19 cellular contexts compared by ENCODE assay signal in the genomic region with DNA sequence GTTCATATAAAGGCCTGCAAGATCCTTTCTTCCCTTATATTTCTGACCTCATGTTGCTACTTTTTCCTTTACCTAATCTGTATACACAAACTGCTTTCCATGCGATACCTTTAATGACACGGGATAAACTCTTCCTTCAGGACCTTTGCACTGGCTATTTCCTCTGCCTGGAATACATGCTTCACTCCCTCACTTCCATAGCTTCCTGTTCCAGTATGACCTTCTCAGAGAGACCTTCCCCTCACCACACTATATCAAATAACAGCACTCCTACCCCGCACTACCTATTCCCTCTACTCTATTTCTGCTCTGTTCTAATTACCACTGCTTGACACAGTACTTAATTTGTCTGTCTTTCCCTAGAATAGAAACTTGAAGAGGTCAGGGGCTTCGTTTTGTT. TPM values are rescaled to one million over a fixed set of nuclear protein-coding genes. Genes with fewer than 3 reads are reported as not detected.
DNase-seq lines count a peak whose midpoint lies in the region; ATAC-seq and TF ChIP-seq lines count a peak whose summit lies in the region.
"Had no signal": no experiment of that assay in that cellular context is flagged by ENCODE, and none has a peak within 500 bp of the region (broad histone marks: within the 10 kb centered on the region; RNA-seq: fewer than 3 reads in every experiment).

No MANE protein-coding gene starts in this region.

- intact Hi-C loops in esophagus muscularis mucosa (cut with DNase I) = loop anchor here (10.0 kb wide), 1 partner anchor 54 kb away; no protein-coding TSS in a partner anchor

- H3K36me3 Mint-ChIP-seq in CD8-positive, alpha-beta memory T cell = peaks cover 0 to 30% (median 14%) of the 10 kb centered on the region in 3 donors
- H3K36me3 Mint-ChIP-seq in endothelial cell (ENCODE audit: low read depth, unreplicated experiment) = peaks cover 2% of the 10 kb centered on the region
- H3K36me3 Mint-ChIP-seq in naive thymus-derived CD8-positive, alpha-beta T cell = peaks cover 0 to 33% (median 4%) of the 10 kb centered on the region in 3 donors

- H3K27me3 ChIP-seq in CD8-positive, alpha-beta memory T cell (ENCODE audit: insufficient read depth, low read length, poor library complexity, severe bottlenecking) = no peaks in the 10 kb centered on the region
- H3K27me3 ChIP-seq in Karpas-422 (ENCODE audit: low read length) (no peaks in the 10 kb centered on the region), esophagus muscularis mucosa (no peaks in the 10 kb centered on the region)
- H3K27me3 ChIP-seq: sigmoid colon, suprapubic skin had no signal

- peaks cover 27% of the 10 kb centered on the region for H3K4me1 ChIP-seq in CD8-positive, alpha-beta memory T cell (ENCODE audit: insufficient read depth, low read length)
- H3K4me1 ChIP-seq in Karpas-422 (ENCODE audit: low read length) = peaks cover 100% of the 10 kb centered on the region
- H3K4me1 ChIP-seq in esophagus muscularis mucosa = peaks cover 50 to 68% (median 59%) of the 10 kb centered on the region in 4 donors
- H3K4me1 ChIP-seq: Caco-2 had no signal

- ATAC-seq in naive thymus-derived CD8-positive, alpha-beta T cell = no peak
- ATAC-seq in GM21717 (IDR thresholded peaks at IDR 0.05; ENCODE audit: unreplicated experiment) (no peak), GM18520 (IDR thresholded peaks at IDR 0.05; ENCODE audit: unreplicated experiment) (no peak)
- ATAC-seq: activated T-cell treated with anti-CD3 and anti-CD28 coated beads, Interleukin-2, amount 50 U/mL, for 4 hours had no signal

- H3K9me3 ChIP-seq in CD8-positive, alpha-beta memory T cell (ENCODE audit: low read length) = no peaks in the 10 kb centered on the region
- H3K9me3 ChIP-seq in Karpas-422 (ENCODE audit: low read length) = no peaks in the 10 kb centered on the region
- no peaks in the 10 kb centered on the region for H3K9me3 ChIP-seq in esophagus muscularis mucosa
- H3K9me3 ChIP-seq: Caco-2, sigmoid colon, suprapubic skin had no signal

- no peaks in the 10 kb centered on the region for H3K27me3 Mint-ChIP-seq in CD8-positive, alpha-beta memory T cell
- H3K27me3 Mint-ChIP-seq in endothelial cell (ENCODE audit: unreplicated experiment) = no peaks in the 10 kb centered on the region
- no peaks in the 10 kb centered on the region for H3K27me3 Mint-ChIP-seq in naive thymus-derived CD8-positive, alpha-beta T cell
- H3K27me3 Mint-ChIP-seq: activated CD4-positive, alpha-beta T cell treated with anti-CD3 and anti-CD28 coated beads, Interleukin-2, amount 10 ng/mL, durations not matched to agents 7 days and 5 days had no signal

- peak overlapping the region in 5 of 8 donors; percentile 1 to 82 (median 4) for H3K27ac Mint-ChIP-seq in CD8-positive, alpha-beta memory T cell
- H3K27ac Mint-ChIP-seq in endothelial cell (ENCODE audit: unreplicated experiment) = peak overlapping the region; percentile 26
- H3K27ac Mint-ChIP-seq in naive thymus-derived CD8-positive, alpha-beta T cell = peak overlapping the region in 9 of 10 donors; percentile 1 to 73 (median 16)
- H3K27ac Mint-ChIP-seq: activated CD4-positive, alpha-beta T cell treated with anti-CD3 and anti-CD28 coated beads, Interleukin-2, amount 10 ng/mL, durations not matched to agents 7 days and 5 days had no signal

- DNase-seq in CD8-positive, alpha-beta memory T cell = no peak
- DNase-seq in Karpas-422 = no peak
- no peak for DNase-seq in endothelial cell (ENCODE audit: low spot score)
- DNase-seq in naive thymus-derived CD8-positive, alpha-beta T cell = no peak
- DNase-seq in medulla oblongata (ENCODE audit: extremely low spot score) = no peak
- DNase-seq in esophagus muscularis mucosa (ENCODE audit: extremely low spot score) = no peak
- DNase-seq: activated CD4-positive, alpha-beta T cell treated with anti-CD3 and anti-CD28 coated beads, Interleukin-2, amount 10 ng/mL, durations not matched to agents 7 days and 5 days; activated T-cell treated with anti-CD3 and anti-CD28 coated beads, Interleukin-2, amount 50 U/mL, for 4 hours; Caco-2; GM23248; NCI-H1105; NCI-H526 treated with DMSO at 0.1 percent for 48 hours; sigmoid colon; stimulated activated CD4-positive, alpha-beta T cell treated with anti-CD3 and anti-CD28 coated beads, Interleukin-2, amount 100 ng/mL, for 48 hours had no signal

- no peaks in the 10 kb centered on the region for H3K9me2 ChIP-seq in Karpas-422 (replicated peaks; ENCODE audit: insufficient read depth, low read length)

- peak overlapping the region; percentile 36 for H3K9ac ChIP-seq in Karpas-422 (ENCODE audit: low read length)
- H3K9ac ChIP-seq: GM23248, KMS-11 had no signal

- peak overlapping the region; percentile 52 for H3K4me2 ChIP-seq in Karpas-422 (ENCODE audit: low read depth, low read length, poor library complexity, severe bottlenecking)
- H3K4me2 ChIP-seq: KMS-11 had no signal

- H3K36me3 ChIP-seq in CD8-positive, alpha-beta memory T cell (ENCODE audit: insufficient read depth, low read length) = no peaks in the 10 kb centered on the region
- H3K36me3 ChIP-seq in Karpas-422 (ENCODE audit: insufficient read depth, low read length) (peaks cover 61% of the 10 kb centered on the region), esophagus muscularis mucosa (peaks cover 9 to 22% (median 17%) of the 10 kb centered on the region in 4 donors)

- WGBS in esophagus muscularis mucosa = 84% methylated on average over 4 of the region's 4 CpGs

- peaks cover 99% of the 10 kb centered on the region for H3K79me2 ChIP-seq in Karpas-422 (ENCODE audit: low read length)

- POLR2A ChIA-PET in CD8-positive, alpha-beta memory T cell (lab: Charles Lee) = no interaction called here
- POLR2A ChIA-PET in naive thymus-derived CD8-positive, alpha-beta T cell (lab: Charles Lee) = interaction anchor here (1.1 to 1.2 kb wide), 2 partner anchors 11 to 30 kb away, joined by 3 to 5 read pairs; a partner anchor contains a TSS

- TF ChIP-seq CTCF in endothelial cell (IDR thresholded peaks at IDR 0.05; ENCODE audit: unreplicated experiment) = no peak
- no peak for TF ChIP-seq CTCF in esophagus muscularis mucosa (IDR thresholded peaks at IDR 0.05)

- H3K4me1 Mint-ChIP-seq in CD8-positive, alpha-beta memory T cell = peaks cover 52 to 72% (median 63%) of the 10 kb centered on the region in 3 donors
- H3K4me1 Mint-ChIP-seq in endothelial cell (ENCODE audit: unreplicated experiment) = peaks cover 30% of the 10 kb centered on the region
- peaks cover 36 to 67% (median 66%) of the 10 kb centered on the region in 4 donors for H3K4me1 Mint-ChIP-seq in naive thymus-derived CD8-positive, alpha-beta T cell

- CTCF ChIA-PET in CD8-positive, alpha-beta memory T cell (lab: Charles Lee) = no interaction called here

- TF ChIP-seq POLR2A in esophagus muscularis mucosa (IDR thresholded peaks at IDR 0.05; ENCODE audit: low read depth) = no peak

- no peaks in the 10 kb centered on the region for H3K9me3 Mint-ChIP-seq in CD8-positive, alpha-beta memory T cell
- H3K9me3 Mint-ChIP-seq in endothelial cell (ENCODE audit: unreplicated experiment) = no peaks in the 10 kb centered on the region
- no peaks in the 10 kb centered on the region for H3K9me3 Mint-ChIP-seq in naive thymus-derived CD8-positive, alpha-beta T cell
- H3K9me3 Mint-ChIP-seq: activated CD4-positive, alpha-beta T cell treated with anti-CD3 and anti-CD28 coated beads, Interleukin-2, amount 10 ng/mL, durations not matched to agents 7 days and 5 days; activated T-cell treated with anti-CD3 and anti-CD28 coated beads, Interleukin-2, amount 50 U/mL, for 4 hours had no signal

- no peak overlapping the region for H2AFZ ChIP-seq in Karpas-422 (ENCODE audit: low read length)
- H2AFZ ChIP-seq: GM23248 had no signal

- H3K4me3 Mint-ChIP-seq in CD8-positive, alpha-beta memory T cell = no peak overlapping the region
- H3K4me3 Mint-ChIP-seq in endothelial cell (ENCODE audit: unreplicated experiment) = no peak overlapping the region
- peak overlapping the region in 1 of 10 donors; percentile 11 for H3K4me3 Mint-ChIP-seq in naive thymus-derived CD8-positive, alpha-beta T cell
- H3K4me3 Mint-ChIP-seq: activated CD4-positive, alpha-beta T cell treated with anti-CD3 and anti-CD28 coated beads, Interleukin-2, amount 10 ng/mL, durations not matched to agents 7 days and 5 days; activated T-cell treated with anti-CD3 and anti-CD28 coated beads, Interleukin-2, amount 50 U/mL, for 4 hours had no signal

- H3K27ac ChIP-seq in CD8-positive, alpha-beta memory T cell (ENCODE audit: low read depth, low read length) = no peak overlapping the region
- H3K27ac ChIP-seq in Karpas-422 (ENCODE audit: low read length) (peak overlapping the region; percentile 98), esophagus muscularis mucosa (replicated peaks in 1 of 4) (no peak overlapping the region)
- H3K27ac ChIP-seq: GM23248, KMS-11, SK-N-MC, suprapubic skin had no signal

- H3K4me3 ChIP-seq in CD8-positive, alpha-beta memory T cell (ENCODE audit: low read length) = no peak overlapping the region
- peak overlapping the region; percentile 27; the same call in 1 of the 2 replicates for H3K4me3 ChIP-seq in Karpas-422 (ENCODE audit: low read length)
- H3K4me3 ChIP-seq in esophagus muscularis mucosa = no peak overlapping the region
- H3K4me3 ChIP-seq: GM23248, sigmoid colon, SK-N-MC, suprapubic skin had no signal

- peaks cover 46% of the 10 kb centered on the region for H4K20me1 ChIP-seq in Karpas-422 (ENCODE audit: insufficient read depth, low read depth, low read length)

- TF ChIP-seq EP300 in esophagus muscularis mucosa (IDR thresholded peaks at IDR 0.05) = no peak

RNA-seq across cellular contexts. Expression of a gene that starts 11.2 kb away (rescaled TPM):
- total RNA-seq in CD8-positive, alpha-beta memory T cell = 10 to 100 TPM; 33.1 to 33.7 TPM
- polyA plus RNA-seq in CD8-positive, alpha-beta memory T cell = 63.0 TPM
- total RNA-seq in Karpas-422 (2014; rRNA removed; shearing (Covaris generic); ENCODE audit: low replicate concordance) = 88.9 and 251 TPM in 2 replicates
- total RNA-seq in endothelial cell (ENCODE audit: unreplicated experiment) = 92.7 TPM
- total RNA-seq in naive thymus-derived CD8-positive, alpha-beta T cell = 10 to 100 TPM; 56.8 to 58.4 TPM
- 10 to 100 TPM; 67.5 to 78.4 (median 68.8) TPM for polyA plus RNA-seq in naive thymus-derived CD8-positive, alpha-beta T cell
- 100 to 1,000 TPM in 1 of 4 donors, 10 to 100 TPM in 3; 83.6 to 135 (median 90.8) TPM for total RNA-seq in esophagus muscularis mucosa
